In the genomic region with DNA sequence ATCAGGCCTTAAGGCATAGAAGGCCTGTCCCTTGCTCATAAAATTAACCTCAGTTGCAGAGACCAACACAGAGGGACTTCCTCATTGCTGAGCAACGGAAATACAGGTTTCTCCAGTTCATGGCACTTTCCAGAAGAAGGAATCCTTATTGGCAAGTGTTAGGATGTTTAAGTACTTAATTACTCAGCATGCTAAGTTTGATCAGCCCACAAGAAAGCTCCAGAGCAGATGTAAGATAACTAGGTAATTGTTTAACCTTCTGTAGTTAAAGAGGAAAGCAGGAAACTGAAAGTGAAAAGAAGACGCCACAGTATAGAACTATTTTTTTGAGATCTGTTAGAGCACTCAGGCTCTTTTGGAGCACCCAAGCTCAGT, we compare ENCODE assay signal across 8 cellular contexts. TPM values are rescaled to one million over a fixed set of nuclear protein-coding genes. Genes with fewer than 3 reads are reported as not detected.
DNase-seq lines count a peak whose midpoint lies in the region; ATAC-seq, FAIRE-seq and TF ChIP-seq lines count a peak whose summit lies in the region.

No MANE protein-coding gene starts in this region.

- no peaks in the 10 kb centered on the region for H4K20me1 ChIP-seq in mammary epithelial cell (ENCODE audit: insufficient read depth, low read length)

- H3K27me3 ChIP-seq in mammary epithelial cell (ENCODE audit: insufficient read depth, low read length), result no peaks in the 10 kb centered on the region
- H3K27me3 ChIP-seq in dorsolateral prefrontal cortex, result peaks cover 0 to 73% (median 15%) of the 10 kb centered on the region in 45 donors

- H3K79me2 ChIP-seq in mammary epithelial cell (ENCODE audit: insufficient read depth, low read length), result peaks cover 37% of the 10 kb centered on the region

- in situ Hi-C loops in mammary epithelial cell (cut with MboI; ENCODE audit: low sequenced_read_pairs in 2 of 2), result no loop called here

- FAIRE-seq in GM19239 (lab: Jason Lieb, UNC), result peak; percentile 86
- FAIRE-seq in urothelium cell line (lab: Jason Lieb, UNC), result no peak

- no peak overlapping the region for H2AFZ ChIP-seq in mammary epithelial cell (ENCODE audit: low read depth, low read length)

- peaks cover 14 to 21% of the 10 kb centered on the region in 2 donors for H3K4me1 Mint-ChIP-seq in stimulated activated naive B cell treated with anti-CD40 and anti-IgM and Interleukin-4, amounts not matched to agents 10 μg/mL and 1 μg/mL and 100 μg/mL, for 72 hours

- no TSS peak for BruUV-seq in mammary epithelial cell (replicated peaks; lab: Mats Ljungman, UMichigan)

- peak overlapping the region; percentile 83 for H3K27ac ChIP-seq in 22Rv1
- no peak overlapping the region for H3K27ac ChIP-seq in mammary epithelial cell (ENCODE audit: insufficient read depth, low read depth, low read length)
- H3K27ac ChIP-seq in dorsolateral prefrontal cortex, result no peak overlapping the region

- intact Hi-C loops in mammary epithelial cell (cut with micrococcal nuclease) (loop anchor here (10.0 kb wide), 1 partner anchor 1449 kb away; no protein-coding TSS in a partner anchor), dorsolateral prefrontal cortex (cut with DNase I) (no loop called here)

- TF ChIP-seq CTCF in 22Rv1 (IDR thresholded peaks at IDR 0.05), result no peak
- no peak for TF ChIP-seq CTCF in mammary epithelial cell (conservative IDR thresholded peaks at IDR 0.05 in 1 of 2, IDR thresholded peaks at IDR 0.05 in 1 of 2; ENCODE audit: extremely low read depth in 1 of 2, insufficient read depth in 1 of 2, low read depth in 1 of 2, low read length in 2 of 2)
- TF ChIP-seq CTCF in dorsolateral prefrontal cortex (IDR thresholded peaks at IDR 0.05 in 54 of 56, conservative IDR thresholded peaks at IDR 0.05 in 2 of 56; ENCODE audit: low read depth in 1 of 56, partially characterized antibody in 56 of 56), result no peak

- dilution Hi-C loops in mammary epithelial cell (cut with HindIII; ENCODE audit: low sequenced_read_pairs), result no loop called here

- peaks cover 14 to 34% of the 10 kb centered on the region in 2 donors for H3K36me3 Mint-ChIP-seq in stimulated activated naive B cell treated with anti-CD40 and anti-IgM and Interleukin-4, amounts not matched to agents 10 μg/mL and 1 μg/mL and 100 μg/mL, for 72 hours

- H3K36me3 ChIP-seq in mammary epithelial cell (ENCODE audit: insufficient read depth, low read length), result peaks cover 7% of the 10 kb centered on the region

- H3K27me3 Mint-ChIP-seq in stimulated activated naive B cell treated with anti-CD40 and anti-IgM and Interleukin-4, amounts not matched to agents 10 μg/mL and 1 μg/mL and 100 μg/mL, for 72 hours, result peaks cover 0 to 4% of the 10 kb centered on the region in 2 donors

- H3K4me2 ChIP-seq in mammary epithelial cell (ENCODE audit: insufficient read depth, low read depth, low read length), result peak overlapping the region; percentile 11

- ATAC-seq in HG03196 (IDR thresholded peaks at IDR 0.05; ENCODE audit: unreplicated experiment), result peak; percentile 71
- ATAC-seq in stimulated activated naive B cell treated with anti-CD40 and anti-IgM and Interleukin-4, amounts not matched to agents 10 μg/mL and 1 μg/mL and 100 μg/mL, for 72 hours (replicated peaks), result peak; percentile 60 to 71

- CTCF ChIA-PET in mammary epithelial cell (lab: Charles Lee; ENCODE audit: low non-redundant PET), result no interaction called here

- H3K9me3 ChIP-seq in mammary epithelial cell (replicated peaks; ENCODE audit: insufficient read depth, low read length), result no peaks in the 10 kb centered on the region

- no peak overlapping the region for H3K9ac ChIP-seq in mammary epithelial cell (ENCODE audit: insufficient read depth, low read length)

- peak overlapping the region; percentile 61 to 75 for H3K4me3 Mint-ChIP-seq in stimulated activated naive B cell treated with anti-CD40 and anti-IgM and Interleukin-4, amounts not matched to agents 10 μg/mL and 1 μg/mL and 100 μg/mL, for 72 hours

- peak overlapping the region; percentile 87 for H3K27ac Mint-ChIP-seq in stimulated activated naive B cell treated with anti-CD40 and anti-IgM and Interleukin-4, amounts not matched to agents 10 μg/mL and 1 μg/mL and 100 μg/mL, for 72 hours

- H3K4me3 ChIP-seq in mammary epithelial cell (replicated peaks in 1 of 3; ENCODE audit: insufficient read depth in 1 of 3, low read depth in 2 of 3, low read length in 3 of 3) (no peak overlapping the region), dorsolateral prefrontal cortex (no peak overlapping the region)

- DNase-seq in GM19239 (ENCODE audit: insufficient read length, low spot score) (no peak), mammary epithelial cell (peak; percentile 30), urothelium cell line (ENCODE audit: low spot score) (no peak), dorsolateral prefrontal cortex (no peak), T-helper 9 cell (no peak)
- DNase-seq in stimulated activated naive B cell treated with anti-CD40 and anti-IgM and Interleukin-4, amounts not matched to agents 10 μg/mL and 1 μg/mL and 100 μg/mL, for 72 hours, result no peak

- WGBS in mammary epithelial cell (ENCODE audit: low coverage, missing lambda C conversion rate), result 8% methylated on average over 2 of the region's 2 CpGs

- H3K4me1 ChIP-seq in mammary epithelial cell (ENCODE audit: insufficient read depth, low read length), result peaks cover 7% of the 10 kb centered on the region

- H3K9me3 Mint-ChIP-seq in stimulated activated naive B cell treated with anti-CD40 and anti-IgM and Interleukin-4, amounts not matched to agents 10 μg/mL and 1 μg/mL and 100 μg/mL, for 72 hours, result no peaks in the 10 kb centered on the region

RNA-seq across cellular contexts. Expression of a gene that starts 33.5 kb away (rescaled TPM):
- total RNA-seq in mammary epithelial cell (100 to 1,000 TPM in 1 of 2 donors, 10 to 100 TPM in 1; 63.3 to 128 TPM), dorsolateral prefrontal cortex (10 to 100 TPM; 27.1 to 98.1 (median 74.0) TPM)
- polyA plus RNA-seq in mammary epithelial cell, result 90.7 TPM
- 62.2 TPM for polyA minus RNA-seq in mammary epithelial cell

RNA-seq across cellular contexts. Expression of a gene that starts 58.1 kb away (rescaled TPM):
- total RNA-seq in mammary epithelial cell (1 to 10 TPM in 1 of 2 donors, under 1 TPM in 1; 0.83 to 2.0 TPM), dorsolateral prefrontal cortex (1 to 10 TPM in 16 of 120 experiments, under 1 TPM in 104; 0.24 to 1.6 (median 0.70) TPM)
- 1.2 TPM for polyA plus RNA-seq in mammary epithelial cell
- 2.3 TPM for polyA minus RNA-seq in mammary epithelial cell
